Comparison of ENCODE assay signal across 19 cellular contexts in genomic region chr17:33169580-33170285, GRCh38.
DNase-seq lines count a peak whose midpoint lies in the region; ATAC-seq, FAIRE-seq and TF ChIP-seq lines count a peak whose summit lies in the region.
"Had no signal": no experiment of that assay in that cellular context is flagged by ENCODE, and none has a peak within 500 bp of the region (broad histone marks: within the 10 kb centered on the region; RNA-seq: fewer than 3 reads in every experiment).

No MANE protein-coding gene starts in this region.

- no peak overlapping the region for H3K27ac ChIP-seq in IMR-90 (ENCODE audit: insufficient read depth, low read length)
- no peak overlapping the region for H3K27ac ChIP-seq in colonic mucosa
- H3K27ac ChIP-seq: adrenal gland; BLaER1 treated with 17β-estradiol and CSF1 and Interleukin-3, amounts not matched to agents 10 nM and 100 nM; prostate gland; WERI-Rb-1 had no signal

- no peak for TF ChIP-seq RAD21 in IMR-90 (IDR thresholded peaks at IDR 0.05; ENCODE audit: low read length)

- FAIRE-seq in H54 (lab: Jason Lieb, UNC), result no peak
- FAIRE-seq: endothelial cell of umbilical vein, H1 had no signal

- no peak overlapping the region for H4K91ac ChIP-seq in IMR-90 (ENCODE audit: insufficient read depth, low read depth, low read length)

- no peak overlapping the region for H3K4me2 ChIP-seq in IMR-90 (ENCODE audit: low read depth, low read length)
- H3K4me2 ChIP-seq: BLaER1 treated with 17β-estradiol and CSF1 and Interleukin-3, amounts not matched to agents 10 nM and 100 nM had no signal

- no CpG with 5 or more reads among the region's 6 CpGs for WGBS in IMR-90 (ENCODE audit: extremely low coverage in 2 of 2, insufficient read length in 1 of 2), 2 experiments

- no peak overlapping the region for H3K18ac ChIP-seq in IMR-90 (ENCODE audit: low read depth, low read length)

- H3K36me3 ChIP-seq in IMR-90 (ENCODE audit: control insufficient read depth, insufficient read depth, low read length) (no peaks in the 10 kb centered on the region), colonic mucosa (no peaks in the 10 kb centered on the region)
- H3K36me3 ChIP-seq: adrenal gland; BLaER1 treated with 17β-estradiol and CSF1 and Interleukin-3, amounts not matched to agents 10 nM and 100 nM; prostate gland; WERI-Rb-1 had no signal

- no peak overlapping the region for H2BK120ac ChIP-seq in IMR-90 (ENCODE audit: low read depth, low read length)

- H3K9ac ChIP-seq in IMR-90 (ENCODE audit: low read depth, low read length) (no peak overlapping the region), colonic mucosa (ENCODE audit: low read depth in 2 of 2, low read length in 2 of 2) (no peak overlapping the region)
- H3K9ac ChIP-seq: BLaER1 treated with 17β-estradiol and CSF1 and Interleukin-3, amounts not matched to agents 10 nM and 100 nM had no signal

- H3K4ac ChIP-seq in IMR-90 (ENCODE audit: low read depth, low read length), result no peak overlapping the region

- H3K4me1 ChIP-seq in IMR-90 (ENCODE audit: control insufficient read depth, insufficient read depth, low read length) (no peaks in the 10 kb centered on the region), colonic mucosa (no peaks in the 10 kb centered on the region)
- H3K4me1 ChIP-seq: prostate gland had no signal

- no peak overlapping the region for H4K5ac ChIP-seq in IMR-90 (ENCODE audit: low read depth, low read length)

- H4K20me1 ChIP-seq in IMR-90 (ENCODE audit: insufficient read depth, low read length), result no peaks in the 10 kb centered on the region
- H4K20me1 ChIP-seq: BLaER1 treated with 17β-estradiol and CSF1 and Interleukin-3, amounts not matched to agents 10 nM and 100 nM had no signal

- DNase-seq in AG20443 (ENCODE audit: low spot score) (peak; percentile 79), IMR-90 (peak; percentile 57), epithelial cell of proximal tubule (ENCODE audit: low read depth) (peak; percentile 94), non-pigmented ciliary epithelial cell (ENCODE audit: low read depth) (peak; percentile 3), H54 (ENCODE audit: insufficient read length, low spot score) (no peak), UCSD-AML1 (lab: John Stamatoyannopoulos, UW; ENCODE audit: unreplicated experiment) (no peak), colonic mucosa (no peak), C1 segment of cervical spinal cord (lab: John Stamatoyannopoulos, UW) (no peak)
- DNase-seq: adrenal gland; hippocampal formation; NCI-H1930; NCI-H524 treated with DMSO at 0.1 percent for 48 hours; stimulated activated CD4-positive, alpha-beta T cell treated with anti-CD3 and anti-CD28 coated beads, Interleukin-12 subunit alpha, Interleukin-12 subunit beta, amount 100 ng/mL, for 4 hours; WERI-Rb-1 had no signal

- no peaks in the 10 kb centered on the region for H3K9me1 ChIP-seq in IMR-90 (ENCODE audit: insufficient read depth, low read length)

- TF ChIP-seq CTCF in IMR-90 (conservative IDR thresholded peaks at IDR 0.05; ENCODE audit: low read depth, low read length), result no peak
- peak; percentile 2 for TF ChIP-seq CTCF in epithelial cell of proximal tubule (conservative IDR thresholded peaks at IDR 0.05; ENCODE audit: low read depth, low read length)
- TF ChIP-seq CTCF in colonic mucosa (IDR thresholded peaks at IDR 0.05), result no peak

- H3K9me3 ChIP-seq in IMR-90 (ENCODE audit: control insufficient read depth, insufficient read depth, low read length), result no peaks in the 10 kb centered on the region
- H3K9me3 ChIP-seq in colonic mucosa, result no peaks in the 10 kb centered on the region
- H3K9me3 ChIP-seq: adrenal gland; BLaER1 treated with 17β-estradiol and CSF1 and Interleukin-3, amounts not matched to agents 10 nM and 100 nM; prostate gland had no signal

- no peak overlapping the region for H2BK5ac ChIP-seq in IMR-90 (ENCODE audit: low read depth, low read length, poor library complexity, severe bottlenecking)

- in situ Hi-C loops in IMR-90 (cut with MboI; ENCODE audit: low sequenced_read_pairs), result no loop called here

- H3K4me3 ChIP-seq in IMR-90 (ENCODE audit: insufficient read depth, low read depth, low read length) (no peak overlapping the region), epithelial cell of proximal tubule (ENCODE audit: low read depth, low read length) (no peak overlapping the region), colonic mucosa (no peak overlapping the region)
- H3K4me3 ChIP-seq: adrenal gland; BLaER1 treated with 17β-estradiol and CSF1 and Interleukin-3, amounts not matched to agents 10 nM and 100 nM; prostate gland had no signal

- H2BK15ac ChIP-seq in IMR-90 (ENCODE audit: low read depth, low read length), result no peak overlapping the region

- POLR2A ChIA-PET in IMR-90 (lab: Charles Lee; ENCODE audit: unreplicated experiment), result no interaction called here

- CTCF ChIA-PET in IMR-90 (lab: Yijun Ruan, JAX), result no interaction called here

- H3K27me3 ChIP-seq in IMR-90 (ENCODE audit: control insufficient read depth, insufficient read depth, low read length), result no peaks in the 10 kb centered on the region; the same call in 1 of the 2 replicates
- H3K27me3 ChIP-seq in colonic mucosa, result no peaks in the 10 kb centered on the region
- H3K27me3 ChIP-seq: adrenal gland; BLaER1 treated with 17β-estradiol and CSF1 and Interleukin-3, amounts not matched to agents 10 nM and 100 nM had no signal

- H2AK9ac ChIP-seq in IMR-90 (replicated peaks; ENCODE audit: low read depth, low read length, poor library complexity), result no peak overlapping the region

- no peak overlapping the region for H2BK20ac ChIP-seq in IMR-90 (ENCODE audit: low read depth, low read length)

- H3K14ac ChIP-seq in IMR-90 (replicated peaks; ENCODE audit: low read depth, low read length), result no peak overlapping the region

- no peak overlapping the region for H4K8ac ChIP-seq in IMR-90 (ENCODE audit: low read depth in 2 of 2, low read length in 2 of 2)

- no peak overlapping the region for H2AK5ac ChIP-seq in IMR-90 (ENCODE audit: low read depth, low read length)

- H3K23ac ChIP-seq in IMR-90 (ENCODE audit: low read depth, low read length), result no peak overlapping the region

- H3K56ac ChIP-seq in IMR-90 (ENCODE audit: extremely low read depth, insufficient read depth, low read length), result no peak overlapping the region

- TF ChIP-seq POLR2A in IMR-90 (IDR thresholded peaks at IDR 0.05; ENCODE audit: low read depth, low read length), result no peak
- no peak for TF ChIP-seq POLR2A in H54 (IDR thresholded peaks at IDR 0.05; ENCODE audit: low read depth, low read length)

- BruUV-seq in IMR-90 (replicated peaks; lab: Mats Ljungman, UMichigan), result no TSS peak

- no peaks in the 10 kb centered on the region for H3K79me1 ChIP-seq in IMR-90 (ENCODE audit: low read depth in 1 of 2, low read length in 2 of 2)

- dilution Hi-C loops in IMR-90 (cut with HindIII; ENCODE audit: low sequenced_read_pairs, unreplicated experiment), result no loop called here

- H2AFZ ChIP-seq in IMR-90 (replicated peaks; ENCODE audit: low read length, poor library complexity), result no peak overlapping the region

- intact Hi-C loops in IMR-90 (cut with micrococcal nuclease) (loop anchor here (10.0 kb wide), 1 partner anchor 125 kb away; the partner anchor contains the start of gene ASIC2), colonic mucosa (cut with DNase I) (no loop called here)

- peak; percentile 67 for ATAC-seq in IMR-90 (ENCODE audit: low read depth)
- ATAC-seq: activated T-helper 17 cell treated with anti-CD3 and anti-CD28 coated beads, Interleukin-2, amount 50 U/mL, for 72 hours had no signal

TF ChIP-seq in IMR-90, 13 proteins besides CTCF, POLR2A, EP300 and RAD21:
- TF ChIP-seq NFE2L2 (IDR thresholded peaks at IDR 0.05; ENCODE audit: low read depth, low read length) (no peak), CEBPB (IDR thresholded peaks at IDR 0.05; ENCODE audit: low read depth, low read length) (no peak), RFX5 (IDR thresholded peaks at IDR 0.05; ENCODE audit: low read depth, low read length) (no peak), MXI1 (IDR thresholded peaks at IDR 0.05; ENCODE audit: borderline replicate concordance, low read depth, low read length) (no peak), CHD1 (IDR thresholded peaks at IDR 0.05; ENCODE audit: low read depth, low read length) (no peak), BHLHE40 (IDR thresholded peaks at IDR 0.05; ENCODE audit: low read depth, low read length) (no peak), SMC3 (IDR thresholded peaks at IDR 0.05; ENCODE audit: low read depth, low read length) (no peak), MAFK (IDR thresholded peaks at IDR 0.05; ENCODE audit: low read depth, low read length) (no peak)
- TF ChIP-seq, protein P1, sequence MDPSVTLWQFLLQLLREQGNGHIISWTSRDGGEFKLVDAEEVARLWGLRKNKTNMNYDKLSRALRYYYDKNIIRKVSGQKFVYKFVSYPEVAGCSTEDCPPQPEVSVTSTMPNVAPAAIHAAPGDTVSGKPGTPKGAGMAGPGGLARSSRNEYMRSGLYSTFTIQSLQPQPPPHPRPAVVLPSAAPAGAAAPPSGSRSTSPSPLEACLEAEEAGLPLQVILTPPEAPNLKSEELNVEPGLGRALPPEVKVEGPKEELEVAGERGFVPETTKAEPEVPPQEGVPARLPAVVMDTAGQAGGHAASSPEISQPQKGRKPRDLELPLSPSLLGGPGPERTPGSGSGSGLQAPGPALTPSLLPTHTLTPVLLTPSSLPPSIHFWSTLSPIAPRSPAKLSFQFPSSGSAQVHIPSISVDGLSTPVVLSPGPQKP (IDR thresholded peaks at IDR 0.05; ENCODE audit: borderline replicate concordance, low read depth, low read length), result no peak
TF ChIP-seq in IMR-90: peak in this region for 0.

Comparison
In these comparisons a context has a peak if more than half of its experiments do, and no peak if none do; other contexts are left out.
1. DNase-seq: peak in AG20443 (single experiment), IMR-90 (single experiment), epithelial cell of proximal tubule (single experiment) and non-pigmented ciliary epithelial cell (single experiment); none in H54 (single experiment), UCSD-AML1 (single experiment), colonic mucosa (single experiment) and C1 segment of cervical spinal cord (0 of 14).